19 cellular contexts compared by ENCODE assay signal in the genomic region with DNA sequence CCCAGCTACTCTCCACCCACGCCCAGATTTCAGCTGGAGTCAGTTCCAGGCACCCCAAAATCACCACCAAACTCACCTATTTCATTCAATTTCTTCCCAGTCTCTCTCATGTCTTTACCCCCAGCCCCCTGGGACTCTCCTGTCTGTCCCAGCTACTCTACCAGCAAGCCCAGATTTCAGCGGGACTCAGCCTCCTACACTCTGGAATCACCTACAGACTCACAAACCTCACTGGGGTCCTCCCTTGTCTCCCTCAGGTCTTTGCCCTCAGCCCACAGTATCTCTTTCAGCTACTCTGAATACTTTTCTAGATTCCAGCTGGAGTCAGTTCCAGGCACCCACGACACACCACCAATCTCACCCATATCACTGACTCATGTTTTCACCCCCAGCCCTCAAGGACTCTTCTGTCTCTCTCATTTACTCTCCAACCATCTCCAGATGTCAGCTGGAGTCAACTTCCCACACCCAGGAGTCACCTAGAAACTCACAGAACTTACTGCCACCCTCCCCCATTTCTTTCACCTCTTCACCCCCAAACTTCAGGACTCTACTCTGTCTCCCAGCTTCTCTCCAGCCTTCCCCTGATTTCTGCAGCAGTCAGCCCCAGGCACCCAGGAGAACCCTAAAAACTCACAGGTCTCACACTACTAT.
DNase-seq lines count a peak whose midpoint lies in the region; ATAC-seq, FAIRE-seq and TF ChIP-seq lines count a peak whose summit lies in the region.
"Had no signal": no experiment of that assay in that cellular context is flagged by ENCODE, and none has a peak within 500 bp of the region (broad histone marks: within the 10 kb centered on the region; RNA-seq: fewer than 3 reads in every experiment).

No MANE protein-coding gene starts in this region.

- no peaks in the 10 kb centered on the region for H3K4me1 ChIP-seq in A549
- no peaks in the 10 kb centered on the region for H3K4me1 ChIP-seq in uterus
- H3K4me1 ChIP-seq: psoas muscle had no signal

- WGBS in A549 (ENCODE audit: missing lambda C conversion rate) = 11% methylated on average over 3 of the region's 3 CpGs

- TF ChIP-seq RAD21 in A549 (conservative IDR thresholded peaks at IDR 0.05 in 1 of 2, IDR thresholded peaks at IDR 0.05 in 1 of 2) = no peak

- TF ChIP-seq EP300 in A549 (IDR thresholded peaks at IDR 0.05) = no peak

- H3K27me3 ChIP-seq in uterus = peaks cover 0 to 9% of the 10 kb centered on the region in 2 donors
- H3K27me3 ChIP-seq: brain microvascular endothelial cell had no signal

- H3K4me3 ChIP-seq in A549 = no peak overlapping the region
- no peak overlapping the region for H3K4me3 ChIP-seq in uterus
- H3K4me3 ChIP-seq: psoas muscle had no signal

- TF ChIP-seq POLR2A in A549 (IDR thresholded peaks at IDR 0.05; ENCODE audit: low read length) (no peak), uterus (IDR thresholded peaks at IDR 0.05) (no peak)

- no peak for FAIRE-seq in A549 (lab: Jason Lieb, UNC)
- FAIRE-seq: GM19239 had no signal

- H3K9me3 ChIP-seq in A549 (no peaks in the 10 kb centered on the region), uterus (no peaks in the 10 kb centered on the region)
- H3K9me3 ChIP-seq: psoas muscle had no signal

- POLR2A ChIA-PET in A549 (lab: Yijun Ruan, JAX) (interaction anchor here (1.1 kb wide), 1 partner anchor 9 kb away, joined by 3 read pairs; no protein-coding TSS in a partner anchor), HEK293T (lab: Yijun Ruan, JAX) (no interaction called here)

- CTCF ChIA-PET in A549 (lab: Yijun Ruan, JAX) (interaction anchor here (1.8 kb wide), 1 partner anchor 14 kb away, joined by 4 read pairs; no protein-coding TSS in a partner anchor), HEK293T (lab: Yijun Ruan, JAX) (no interaction called here)

- DNase-seq in A549 (ENCODE audit: low read depth in 1 of 2, low spot score in 1 of 2) (peak in 1 of 2 experiments; percentile 94), HEK293T (ENCODE audit: extremely low spot score) (no peak), SW480 (ENCODE audit: low spot score) (peak; percentile 86), islet precursor cell (peak; percentile 66), uterus (no peak), NCI-H1092 (lab: John Stamatoyannopoulos, UW) (no peak), NK-92 (lab: John Stamatoyannopoulos, UW; ENCODE audit: unreplicated experiment) (no peak)
- DNase-seq: activated CD8-positive, alpha-beta memory T cell treated with anti-CD3 and anti-CD28 coated beads, Interleukin-2, amount 10 ng/mL, durations not matched to agents 7 days and 5 days; activated effector memory CD4-positive, alpha-beta T cell treated with anti-CD3 and anti-CD28 coated beads, Interleukin-2, amount 50 U/mL, for 16 hours; brain microvascular endothelial cell; hypothalamus; naive thymus-derived CD4-positive, alpha-beta T cell; NCI-H1417; OCI-M1; stimulated activated CD4-positive, alpha-beta T cell treated with anti-CD3 and anti-CD28 coated beads, Interleukin-12 subunit alpha, Interleukin-12 subunit beta, amount 100 ng/mL, for 4 hours had no signal

- peak; percentile 2 to 10 for ATAC-seq in A549
- ATAC-seq in GM18858 (IDR thresholded peaks at IDR 0.05; ENCODE audit: unreplicated experiment) = no peak
- ATAC-seq: activated CD8-positive, alpha-beta memory T cell treated with anti-CD3 and anti-CD28 coated beads, Interleukin-2, amount 10 ng/mL, durations not matched to agents 7 days and 5 days had no signal

- intact Hi-C loops in uterus (cut with DNase I; ENCODE audit: low total_unique reads) = no loop called here

- no peaks in the 10 kb centered on the region for H3K36me3 ChIP-seq in uterus
- H3K36me3 ChIP-seq: brain microvascular endothelial cell had no signal

- H3K27ac ChIP-seq in A549 = no peak overlapping the region
- no peak overlapping the region for H3K27ac ChIP-seq in uterus
- H3K27ac ChIP-seq: brain microvascular endothelial cell, KMS-11, psoas muscle had no signal

- no peak for TF ChIP-seq CTCF in A549 (IDR thresholded peaks at IDR 0.05)
- no peak for TF ChIP-seq CTCF in uterus (IDR thresholded peaks at IDR 0.05)

- H3K4me2 ChIP-seq in A549 = no peak overlapping the region
- H3K4me2 ChIP-seq: KMS-11 had no signal

TF ChIP-seq in A549, 52 proteins besides CTCF, POLR2A, EP300 and RAD21:
- TF ChIP-seq CEBPB (IDR thresholded peaks at IDR 0.05) = no peak
- TF ChIP-seq, protein P1, sequence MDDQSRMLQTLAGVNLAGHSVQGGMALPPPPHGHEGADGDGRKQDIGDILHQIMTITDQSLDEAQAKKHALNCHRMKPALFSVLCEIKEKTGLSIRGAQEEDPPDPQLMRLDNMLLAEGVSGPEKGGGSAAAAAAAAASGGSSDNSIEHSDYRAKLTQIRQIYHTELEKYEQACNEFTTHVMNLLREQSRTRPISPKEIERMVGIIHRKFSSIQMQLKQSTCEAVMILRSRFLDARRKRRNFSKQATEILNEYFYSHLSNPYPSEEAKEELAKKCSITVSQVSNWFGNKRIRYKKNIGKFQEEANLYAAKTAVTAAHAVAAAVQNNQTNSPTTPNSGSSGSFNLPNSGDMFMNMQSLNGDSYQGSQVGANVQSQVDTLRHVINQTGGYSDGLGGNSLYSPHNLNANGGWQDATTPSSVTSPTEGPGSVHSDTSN (IDR thresholded peaks at IDR 0.05) = peak; percentile 0; the same call in 1 of the 2 replicates
- TF ChIP-seq, protein P2, sequence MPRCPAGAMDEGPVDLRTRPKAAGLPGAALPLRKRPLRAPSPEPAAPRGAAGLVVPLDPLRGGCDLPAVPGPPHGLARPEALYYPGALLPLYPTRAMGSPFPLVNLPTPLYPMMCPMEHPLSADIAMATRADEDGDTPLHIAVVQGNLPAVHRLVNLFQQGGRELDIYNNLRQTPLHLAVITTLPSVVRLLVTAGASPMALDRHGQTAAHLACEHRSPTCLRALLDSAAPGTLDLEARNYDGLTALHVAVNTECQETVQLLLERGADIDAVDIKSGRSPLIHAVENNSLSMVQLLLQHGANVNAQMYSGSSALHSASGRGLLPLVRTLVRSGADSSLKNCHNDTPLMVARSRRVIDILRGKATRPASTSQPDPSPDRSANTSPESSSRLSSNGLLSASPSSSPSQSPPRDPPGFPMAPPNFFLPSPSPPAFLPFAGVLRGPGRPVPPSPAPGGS (IDR thresholded peaks at IDR 0.05) = 0 out of 3 replicates have a peak, but pooled peaks have one; percentile 14

TF ChIP-seq in HEK293T, 16 proteins besides CTCF, POLR2A, EP300 and RAD21:
- TF ChIP-seq SUZ12 (IDR thresholded peaks at IDR 0.05) (no peak), ARNT (IDR thresholded peaks at IDR 0.05) (peak; percentile 9; the same call in 1 of the 2 replicates)
TF ChIP-seq in HEK293T: peak in this region for 1.

Comparison
In these comparisons a context has a peak if more than half of its experiments do, and no peak if none do; other contexts are left out.
1. DNase-seq: peak in SW480 (single experiment) and islet precursor cell (single experiment); none in HEK293T (single experiment), uterus (0 of 2), NCI-H1092 (single experiment) and NK-92 (single experiment).